1 cellular context compared by ENCODE assay signal in the genomic region with DNA sequence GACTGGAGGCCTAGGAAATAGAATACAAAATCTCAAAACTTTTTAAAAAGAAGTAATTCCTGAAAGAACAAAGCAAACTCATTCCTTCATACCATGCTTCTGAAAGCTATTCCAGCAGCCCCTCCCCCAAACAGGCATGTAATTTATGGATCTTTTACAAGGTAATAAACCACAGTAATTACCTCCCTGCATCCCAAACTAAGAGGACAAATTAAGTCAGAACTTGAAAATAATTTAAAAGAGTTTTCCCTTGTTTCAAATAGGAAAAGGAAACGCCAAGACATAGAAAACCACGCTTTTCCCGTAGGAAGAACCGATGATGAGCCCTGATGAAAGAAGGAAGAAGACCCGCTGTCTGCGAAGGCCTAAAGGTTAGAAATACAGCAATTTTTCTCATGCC.
TF ChIP-seq lines count a peak whose summit lies in the region.

No MANE protein-coding gene starts in this region.

TF ChIP-seq in GM23338, 12 proteins besides CTCF, POLR2A, EP300 and RAD21:
- TF ChIP-seq EZH2phosphoT487 (IDR thresholded peaks at IDR 0.05; ENCODE audit: unreplicated experiment): no peak
- peak; percentile 90 for TF ChIP-seq EZH2 (IDR thresholded peaks at IDR 0.05; ENCODE audit: low read depth, unreplicated experiment)
- TF ChIP-seq, protein P1, sequence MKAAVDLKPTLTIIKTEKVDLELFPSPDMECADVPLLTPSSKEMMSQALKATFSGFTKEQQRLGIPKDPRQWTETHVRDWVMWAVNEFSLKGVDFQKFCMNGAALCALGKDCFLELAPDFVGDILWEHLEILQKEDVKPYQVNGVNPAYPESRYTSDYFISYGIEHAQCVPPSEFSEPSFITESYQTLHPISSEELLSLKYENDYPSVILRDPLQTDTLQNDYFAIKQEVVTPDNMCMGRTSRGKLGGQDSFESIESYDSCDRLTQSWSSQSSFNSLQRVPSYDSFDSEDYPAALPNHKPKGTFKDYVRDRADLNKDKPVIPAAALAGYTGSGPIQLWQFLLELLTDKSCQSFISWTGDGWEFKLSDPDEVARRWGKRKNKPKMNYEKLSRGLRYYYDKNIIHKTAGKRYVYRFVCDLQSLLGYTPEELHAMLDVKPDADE (IDR thresholded peaks at IDR 0.05): no peak
